ENCODE assay signal across 1 cellular context in genomic region chr17:55322451-55322985, GRCh38.
TF ChIP-seq lines count a peak whose summit lies in the region.

No MANE protein-coding gene starts in this region.

TF ChIP-seq in A549, 52 proteins besides CTCF, POLR2A, EP300 and RAD21 (continued from another document):
- TF ChIP-seq HES2 (IDR thresholded peaks at IDR 0.05) (no peak), ZFP36 (IDR thresholded peaks at IDR 0.05; ENCODE audit: borderline replicate concordance, partially characterized antibody) (no peak), RCOR1 (IDR thresholded peaks at IDR 0.05; ENCODE audit: low read depth, low read length) (no peak), CHD2 (IDR thresholded peaks at IDR 0.05; ENCODE audit: low read length, partially characterized antibody) (no peak)
TF ChIP-seq in A549: peak in this region for 0.
